Comparison of ENCODE assay signal across 1 cellular context in the genomic region with DNA sequence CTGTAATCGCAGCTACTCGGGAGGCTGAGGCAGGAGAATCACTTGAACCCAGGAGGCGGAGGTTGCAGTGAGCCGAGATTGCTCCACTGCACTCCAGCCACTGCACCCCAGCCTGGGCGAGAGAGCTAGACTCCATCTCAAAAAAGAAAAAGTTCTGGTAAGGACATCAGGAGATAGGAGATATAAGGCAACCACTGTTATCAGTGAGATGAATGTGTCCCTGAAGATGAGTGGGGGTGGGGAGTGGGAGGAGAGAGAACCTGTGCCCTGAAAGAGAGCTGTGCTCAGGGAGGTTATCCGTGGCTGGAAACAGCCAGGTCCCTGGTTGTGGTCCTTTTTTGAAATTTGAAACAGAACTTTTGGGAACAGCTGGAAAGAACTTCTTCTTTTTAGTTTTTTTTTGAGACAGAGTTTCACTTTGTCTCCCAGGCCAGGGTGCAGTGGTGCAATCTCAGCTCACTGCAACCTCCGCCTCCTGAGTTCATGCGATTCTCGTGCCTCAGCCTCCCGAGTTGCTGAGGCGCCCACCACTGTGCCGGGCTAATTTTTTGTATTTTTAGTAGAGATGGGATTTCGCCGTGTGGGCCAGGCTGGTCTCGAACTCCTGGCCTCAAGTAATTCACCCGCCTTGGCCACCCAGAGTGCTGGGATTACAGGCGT.
A peak's percentile ranks its signal among the peaks of the same experiment; 100 is the strongest.
TF ChIP-seq lines count a peak whose summit lies in the region.

No MANE protein-coding gene starts in this region.

TF ChIP-seq in K562, 482 proteins besides CTCF, POLR2A, EP300 and RAD21 (continued from another document and continues in another):
- TF ChIP-seq, protein P1, sequence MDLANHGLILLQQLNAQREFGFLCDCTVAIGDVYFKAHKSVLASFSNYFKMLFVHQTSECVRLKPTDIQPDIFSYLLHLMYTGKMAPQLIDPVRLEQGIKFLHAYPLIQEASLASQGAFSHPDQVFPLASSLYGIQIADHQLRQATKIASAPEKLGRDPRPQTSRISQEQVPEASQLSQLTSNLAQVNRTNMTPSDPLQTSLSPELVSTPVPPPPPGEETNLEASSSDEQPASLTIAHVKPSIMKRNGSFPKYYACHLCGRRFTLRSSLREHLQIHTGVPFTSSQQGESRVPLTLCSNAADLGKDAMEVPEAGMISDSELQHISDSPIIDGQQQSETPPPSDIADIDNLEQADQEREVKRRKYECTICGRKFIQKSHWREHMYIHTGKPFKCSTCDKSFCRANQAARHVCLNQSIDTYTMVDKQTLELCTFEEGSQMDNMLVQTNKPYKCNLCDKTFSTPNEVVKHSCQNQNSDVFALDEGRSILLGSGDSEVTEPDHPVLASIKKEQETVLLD (IDR thresholded peaks at IDR 0.05), result peak; percentile 54; the same call in 1 of the 2 replicates
- TF ChIP-seq TEAD4 (IDR thresholded peaks at IDR 0.05; ENCODE audit: low read length) (peak; percentile 82), TEAD4 (CRISPR knock-in tag; IDR thresholded peaks at IDR 0.05; ENCODE audit: borderline replicate concordance) (no peak), ZFP1 (CRISPR knock-in tag; IDR thresholded peaks at IDR 0.05) (no peak), MBD2 (IDR thresholded peaks at IDR 0.05; ENCODE audit: borderline replicate concordance, low read depth) (no peak), LCOR (CRISPR knock-in tag; IDR thresholded peaks at IDR 0.05) (no peak), ZNF184 (CRISPR knock-in tag; IDR thresholded peaks at IDR 0.05) (no peak), HCFC1 (IDR thresholded peaks at IDR 0.05; ENCODE audit: low read depth, low read length) (no peak), PRMT5 (CRISPR knock-in tag; IDR thresholded peaks at IDR 0.05) (no peak), YBX1 (IDR thresholded peaks at IDR 0.05) (no peak), KLF10 (CRISPR knock-in tag; IDR thresholded peaks at IDR 0.05) (no peak), TCF3 (CRISPR knock-in tag; IDR thresholded peaks at IDR 0.05) (peak; percentile 56), BCL6 (CRISPR knock-in tag; IDR thresholded peaks at IDR 0.05) (no peak), NFIC (IDR thresholded peaks at IDR 0.05) (peak; percentile 53; the same call in 1 of the 2 replicates), SREBF1 (IDR thresholded peaks at IDR 0.05; ENCODE audit: borderline replicate concordance, low read depth, low read length) (no peak), TSC22D4 (tag; IDR thresholded peaks at IDR 0.05) (no peak), TCF7L2 (IDR thresholded peaks at IDR 0.05; ENCODE audit: low read depth, low read length) (no peak), HEY1 (CRISPR knock-in tag; IDR thresholded peaks at IDR 0.05; ENCODE audit: borderline replicate concordance) (no peak), ZNF384 (IDR thresholded peaks at IDR 0.05; ENCODE audit: low read depth, low read length) (no peak)
- TF ChIP-seq, protein P2, sequence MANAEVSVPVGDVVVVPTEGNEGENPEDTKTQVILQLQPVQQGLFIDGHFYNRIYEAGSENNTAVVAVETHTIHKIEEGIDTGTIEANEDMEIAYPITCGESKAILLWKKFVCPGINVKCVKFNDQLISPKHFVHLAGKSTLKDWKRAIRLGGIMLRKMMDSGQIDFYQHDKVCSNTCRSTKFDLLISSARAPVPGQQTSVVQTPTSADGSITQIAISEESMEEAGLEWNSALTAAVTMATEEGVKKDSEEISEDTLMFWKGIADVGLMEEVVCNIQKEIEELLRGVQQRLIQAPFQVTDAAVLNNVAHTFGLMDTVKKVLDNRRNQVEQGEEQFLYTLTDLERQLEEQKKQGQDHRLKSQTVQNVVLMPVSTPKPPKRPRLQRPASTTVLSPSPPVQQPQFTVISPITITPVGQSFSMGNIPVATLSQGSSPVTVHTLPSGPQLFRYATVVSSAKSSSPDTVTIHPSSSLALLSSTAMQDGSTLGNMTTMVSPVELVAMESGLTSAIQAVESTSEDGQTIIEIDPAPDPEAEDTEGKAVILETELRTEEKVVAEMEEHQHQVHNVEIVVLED (CRISPR knock-in tag; IDR thresholded peaks at IDR 0.05), result no peak
- TF ChIP-seq, protein P3, sequence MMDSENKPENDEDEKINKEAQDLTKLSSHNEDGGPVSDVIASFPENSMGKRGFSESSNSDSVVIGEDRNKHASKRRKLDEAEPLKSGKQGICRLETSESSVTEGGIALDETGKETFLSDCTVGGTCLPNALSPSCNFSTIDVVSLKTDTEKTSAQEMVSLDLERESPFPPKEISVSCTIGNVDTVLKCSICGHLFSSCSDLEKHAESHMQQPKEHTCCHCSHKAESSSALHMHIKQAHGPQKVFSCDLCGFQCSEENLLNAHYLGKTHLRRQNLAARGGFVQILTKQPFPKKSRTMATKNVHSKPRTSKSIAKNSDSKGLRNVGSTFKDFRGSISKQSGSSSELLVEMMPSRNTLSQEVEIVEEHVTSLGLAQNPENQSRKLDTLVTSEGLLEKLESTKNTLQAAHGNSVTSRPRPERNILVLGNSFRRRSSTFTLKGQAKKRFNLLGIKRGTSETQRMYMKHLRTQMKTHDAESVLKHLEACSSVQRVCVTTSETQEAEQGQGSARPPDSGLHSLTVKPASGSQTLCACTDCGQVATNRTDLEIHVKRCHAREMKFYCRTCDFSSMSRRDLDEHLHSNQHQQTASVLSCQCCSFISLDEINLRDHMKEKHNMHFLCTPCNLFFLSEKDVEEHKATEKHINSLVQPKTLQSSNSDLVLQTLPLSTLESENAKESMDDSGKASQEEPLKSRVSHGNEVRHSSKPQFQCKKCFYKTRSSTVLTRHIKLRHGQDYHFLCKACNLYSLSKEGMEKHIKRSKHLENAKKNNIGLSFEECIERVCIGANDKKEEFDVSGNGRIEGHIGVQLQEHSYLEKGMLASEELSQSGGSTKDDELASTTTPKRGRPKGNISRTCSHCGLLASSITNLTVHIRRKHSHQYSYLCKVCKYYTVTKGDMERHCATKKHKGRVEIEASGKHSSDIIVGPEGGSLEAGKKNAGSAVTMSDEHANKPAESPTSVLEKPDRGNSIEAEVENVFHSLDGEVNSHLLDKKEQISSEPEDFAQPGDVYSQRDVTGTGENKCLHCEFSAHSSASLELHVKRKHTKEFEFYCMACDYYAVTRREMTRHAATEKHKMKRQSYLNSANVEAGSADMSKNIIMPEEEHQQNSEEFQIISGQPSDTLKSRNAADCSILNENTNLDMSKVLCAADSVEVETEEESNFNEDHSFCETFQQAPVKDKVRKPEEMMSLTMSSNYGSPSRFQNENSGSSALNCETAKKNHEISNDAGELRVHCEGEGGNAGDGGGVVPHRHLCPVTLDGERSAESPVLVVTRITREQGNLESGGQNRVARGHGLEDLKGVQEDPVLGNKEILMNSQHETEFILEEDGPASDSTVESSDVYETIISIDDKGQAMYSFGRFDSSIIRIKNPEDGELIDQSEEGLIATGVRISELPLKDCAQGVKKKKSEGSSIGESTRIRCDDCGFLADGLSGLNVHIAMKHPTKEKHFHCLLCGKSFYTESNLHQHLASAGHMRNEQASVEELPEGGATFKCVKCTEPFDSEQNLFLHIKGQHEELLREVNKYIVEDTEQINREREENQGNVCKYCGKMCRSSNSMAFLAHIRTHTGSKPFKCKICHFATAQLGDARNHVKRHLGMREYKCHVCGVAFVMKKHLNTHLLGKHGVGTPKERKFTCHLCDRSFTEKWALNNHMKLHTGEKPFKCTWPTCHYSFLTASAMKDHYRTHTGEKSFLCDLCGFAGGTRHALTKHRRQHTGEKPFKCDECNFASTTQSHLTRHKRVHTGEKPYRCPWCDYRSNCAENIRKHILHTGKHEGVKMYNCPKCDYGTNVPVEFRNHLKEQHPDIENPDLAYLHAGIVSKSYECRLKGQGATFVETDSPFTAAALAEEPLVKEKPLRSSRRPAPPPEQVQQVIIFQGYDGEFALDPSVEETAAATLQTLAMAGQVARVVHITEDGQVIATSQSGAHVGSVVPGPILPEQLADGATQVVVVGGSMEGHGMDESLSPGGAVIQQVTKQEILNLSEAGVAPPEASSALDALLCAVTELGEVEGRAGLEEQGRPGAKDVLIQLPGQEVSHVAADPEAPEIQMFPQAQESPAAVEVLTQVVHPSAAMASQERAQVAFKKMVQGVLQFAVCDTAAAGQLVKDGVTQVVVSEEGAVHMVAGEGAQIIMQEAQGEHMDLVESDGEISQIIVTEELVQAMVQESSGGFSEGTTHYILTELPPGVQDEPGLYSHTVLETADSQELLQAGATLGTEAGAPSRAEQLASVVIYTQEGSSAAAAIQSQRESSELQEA (IDR thresholded peaks at IDR 0.05; ENCODE audit: low read depth), result no peak
- TF ChIP-seq, protein P4, sequence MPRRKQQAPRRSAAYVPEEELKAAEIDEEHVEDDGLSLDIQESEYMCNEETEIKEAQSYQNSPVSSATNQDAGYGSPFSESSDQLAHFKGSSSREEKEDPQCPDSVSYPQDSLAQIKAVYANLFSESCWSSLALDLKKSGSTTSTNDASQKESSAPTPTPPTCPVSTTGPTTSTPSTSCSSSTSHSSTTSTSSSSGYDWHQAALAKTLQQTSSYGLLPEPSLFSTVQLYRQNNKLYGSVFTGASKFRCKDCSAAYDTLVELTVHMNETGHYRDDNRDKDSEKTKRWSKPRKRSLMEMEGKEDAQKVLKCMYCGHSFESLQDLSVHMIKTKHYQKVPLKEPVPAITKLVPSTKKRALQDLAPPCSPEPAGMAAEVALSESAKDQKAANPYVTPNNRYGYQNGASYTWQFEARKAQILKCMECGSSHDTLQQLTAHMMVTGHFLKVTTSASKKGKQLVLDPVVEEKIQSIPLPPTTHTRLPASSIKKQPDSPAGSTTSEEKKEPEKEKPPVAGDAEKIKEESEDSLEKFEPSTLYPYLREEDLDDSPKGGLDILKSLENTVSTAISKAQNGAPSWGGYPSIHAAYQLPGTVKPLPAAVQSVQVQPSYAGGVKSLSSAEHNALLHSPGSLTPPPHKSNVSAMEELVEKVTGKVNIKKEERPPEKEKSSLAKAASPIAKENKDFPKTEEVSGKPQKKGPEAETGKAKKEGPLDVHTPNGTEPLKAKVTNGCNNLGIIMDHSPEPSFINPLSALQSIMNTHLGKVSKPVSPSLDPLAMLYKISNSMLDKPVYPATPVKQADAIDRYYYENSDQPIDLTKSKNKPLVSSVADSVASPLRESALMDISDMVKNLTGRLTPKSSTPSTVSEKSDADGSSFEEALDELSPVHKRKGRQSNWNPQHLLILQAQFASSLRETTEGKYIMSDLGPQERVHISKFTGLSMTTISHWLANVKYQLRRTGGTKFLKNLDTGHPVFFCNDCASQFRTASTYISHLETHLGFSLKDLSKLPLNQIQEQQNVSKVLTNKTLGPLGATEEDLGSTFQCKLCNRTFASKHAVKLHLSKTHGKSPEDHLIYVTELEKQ (CRISPR knock-in tag; IDR thresholded peaks at IDR 0.05), result no peak
- TF ChIP-seq, protein P5, sequence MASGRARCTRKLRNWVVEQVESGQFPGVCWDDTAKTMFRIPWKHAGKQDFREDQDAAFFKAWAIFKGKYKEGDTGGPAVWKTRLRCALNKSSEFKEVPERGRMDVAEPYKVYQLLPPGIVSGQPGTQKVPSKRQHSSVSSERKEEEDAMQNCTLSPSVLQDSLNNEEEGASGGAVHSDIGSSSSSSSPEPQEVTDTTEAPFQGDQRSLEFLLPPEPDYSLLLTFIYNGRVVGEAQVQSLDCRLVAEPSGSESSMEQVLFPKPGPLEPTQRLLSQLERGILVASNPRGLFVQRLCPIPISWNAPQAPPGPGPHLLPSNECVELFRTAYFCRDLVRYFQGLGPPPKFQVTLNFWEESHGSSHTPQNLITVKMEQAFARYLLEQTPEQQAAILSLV (tag; IDR thresholded peaks at IDR 0.05), result no peak
- TF ChIP-seq, protein P6, sequence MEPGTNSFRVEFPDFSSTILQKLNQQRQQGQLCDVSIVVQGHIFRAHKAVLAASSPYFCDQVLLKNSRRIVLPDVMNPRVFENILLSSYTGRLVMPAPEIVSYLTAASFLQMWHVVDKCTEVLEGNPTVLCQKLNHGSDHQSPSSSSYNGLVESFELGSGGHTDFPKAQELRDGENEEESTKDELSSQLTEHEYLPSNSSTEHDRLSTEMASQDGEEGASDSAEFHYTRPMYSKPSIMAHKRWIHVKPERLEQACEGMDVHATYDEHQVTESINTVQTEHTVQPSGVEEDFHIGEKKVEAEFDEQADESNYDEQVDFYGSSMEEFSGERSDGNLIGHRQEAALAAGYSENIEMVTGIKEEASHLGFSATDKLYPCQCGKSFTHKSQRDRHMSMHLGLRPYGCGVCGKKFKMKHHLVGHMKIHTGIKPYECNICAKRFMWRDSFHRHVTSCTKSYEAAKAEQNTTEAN (CRISPR knock-in tag; IDR thresholded peaks at IDR 0.05), result no peak
- TF ChIP-seq, protein P7, sequence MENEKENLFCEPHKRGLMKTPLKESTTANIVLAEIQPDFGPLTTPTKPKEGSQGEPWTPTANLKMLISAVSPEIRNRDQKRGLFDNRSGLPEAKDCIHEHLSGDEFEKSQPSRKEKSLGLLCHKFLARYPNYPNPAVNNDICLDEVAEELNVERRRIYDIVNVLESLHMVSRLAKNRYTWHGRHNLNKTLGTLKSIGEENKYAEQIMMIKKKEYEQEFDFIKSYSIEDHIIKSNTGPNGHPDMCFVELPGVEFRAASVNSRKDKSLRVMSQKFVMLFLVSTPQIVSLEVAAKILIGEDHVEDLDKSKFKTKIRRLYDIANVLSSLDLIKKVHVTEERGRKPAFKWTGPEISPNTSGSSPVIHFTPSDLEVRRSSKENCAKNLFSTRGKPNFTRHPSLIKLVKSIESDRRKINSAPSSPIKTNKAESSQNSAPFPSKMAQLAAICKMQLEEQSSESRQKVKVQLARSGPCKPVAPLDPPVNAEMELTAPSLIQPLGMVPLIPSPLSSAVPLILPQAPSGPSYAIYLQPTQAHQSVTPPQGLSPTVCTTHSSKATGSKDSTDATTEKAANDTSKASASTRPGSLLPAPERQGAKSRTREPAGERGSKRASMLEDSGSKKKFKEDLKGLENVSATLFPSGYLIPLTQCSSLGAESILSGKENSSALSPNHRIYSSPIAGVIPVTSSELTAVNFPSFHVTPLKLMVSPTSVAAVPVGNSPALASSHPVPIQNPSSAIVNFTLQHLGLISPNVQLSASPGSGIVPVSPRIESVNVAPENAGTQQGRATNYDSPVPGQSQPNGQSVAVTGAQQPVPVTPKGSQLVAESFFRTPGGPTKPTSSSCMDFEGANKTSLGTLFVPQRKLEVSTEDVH (IDR thresholded peaks at IDR 0.05; ENCODE audit: low read depth, partially characterized antibody), result no peak
- TF ChIP-seq, protein P8, sequence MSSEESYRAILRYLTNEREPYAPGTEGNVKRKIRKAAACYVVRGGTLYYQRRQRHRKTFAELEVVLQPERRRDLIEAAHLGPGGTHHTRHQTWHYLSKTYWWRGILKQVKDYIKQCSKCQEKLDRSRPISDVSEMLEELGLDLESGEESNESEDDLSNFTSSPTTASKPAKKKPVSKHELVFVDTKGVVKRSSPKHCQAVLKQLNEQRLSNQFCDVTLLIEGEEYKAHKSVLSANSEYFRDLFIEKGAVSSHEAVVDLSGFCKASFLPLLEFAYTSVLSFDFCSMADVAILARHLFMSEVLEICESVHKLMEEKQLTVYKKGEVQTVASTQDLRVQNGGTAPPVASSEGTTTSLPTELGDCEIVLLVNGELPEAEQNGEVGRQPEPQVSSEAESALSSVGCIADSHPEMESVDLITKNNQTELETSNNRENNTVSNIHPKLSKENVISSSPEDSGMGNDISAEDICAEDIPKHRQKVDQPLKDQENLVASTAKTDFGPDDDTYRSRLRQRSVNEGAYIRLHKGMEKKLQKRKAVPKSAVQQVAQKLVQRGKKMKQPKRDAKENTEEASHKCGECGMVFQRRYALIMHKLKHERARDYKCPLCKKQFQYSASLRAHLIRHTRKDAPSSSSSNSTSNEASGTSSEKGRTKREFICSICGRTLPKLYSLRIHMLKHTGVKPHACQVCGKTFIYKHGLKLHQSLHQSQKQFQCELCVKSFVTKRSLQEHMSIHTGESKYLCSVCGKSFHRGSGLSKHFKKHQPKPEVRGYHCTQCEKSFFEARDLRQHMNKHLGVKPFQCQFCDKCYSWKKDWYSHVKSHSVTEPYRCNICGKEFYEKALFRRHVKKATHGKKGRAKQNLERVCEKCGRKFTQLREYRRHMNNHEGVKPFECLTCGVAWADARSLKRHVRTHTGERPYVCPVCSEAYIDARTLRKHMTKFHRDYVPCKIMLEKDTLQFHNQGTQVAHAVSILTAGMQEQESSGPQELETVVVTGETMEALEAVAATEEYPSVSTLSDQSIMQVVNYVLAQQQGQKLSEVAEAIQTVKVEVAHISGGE (CRISPR knock-in tag; IDR thresholded peaks at IDR 0.05), result no peak
